1 cellular context compared by ENCODE assay signal in genomic region chr19:2977686-2978466, GRCh38.
TF ChIP-seq lines count a peak whose summit lies in the region.

No MANE protein-coding gene starts in this region.

TF ChIP-seq in liver, 16 proteins besides CTCF, POLR2A, EP300 and RAD21 (continued from another document):
- no peak for TF ChIP-seq ZBTB33 (IDR thresholded peaks at IDR 0.05)
